ENCODE assay signal across 21 cellular contexts in the genomic region with DNA sequence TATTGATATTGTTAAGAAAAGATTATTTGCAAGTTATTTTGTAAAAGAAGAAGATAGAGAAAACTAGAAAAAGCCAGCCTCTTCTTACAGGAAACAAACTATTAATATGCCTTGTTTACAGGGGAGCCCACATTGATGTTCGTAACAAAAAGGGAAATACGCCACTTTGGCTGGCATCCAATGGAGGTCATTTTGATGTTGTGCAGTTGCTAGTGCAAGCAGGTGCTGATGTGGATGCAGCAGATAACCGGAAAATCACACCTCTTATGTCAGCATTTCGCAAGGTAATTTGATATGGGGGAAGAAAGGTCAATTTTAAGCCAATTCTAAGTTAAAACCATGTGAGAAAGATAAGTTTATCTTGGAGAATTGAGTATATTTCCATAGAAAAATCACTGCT. TPM values are rescaled to one million over a fixed set of nuclear protein-coding genes. Genes with fewer than 3 reads are reported as not detected.
A peak's percentile ranks its signal among the peaks of the same experiment; 100 is the strongest.
DNase-seq lines count a peak whose midpoint lies in the region; ATAC-seq lines count a peak whose summit lies in the region.
"Had no signal": no experiment of that assay in that cellular context is flagged by ENCODE, and none has a peak within 500 bp of the region (broad histone marks: within the 10 kb centered on the region; RNA-seq: fewer than 3 reads in every experiment).

No MANE protein-coding gene starts in this region.

- DNase-seq in NCI-H2196 (lab: John Stamatoyannopoulos, UW; ENCODE audit: unreplicated experiment) (peak; percentile 37), NCI-H2196 treated with DMSO at 0.1 percent for 48 hours (lab: John Stamatoyannopoulos, UW; ENCODE audit: unreplicated experiment) (no peak), NCI-H748 (lab: John Stamatoyannopoulos, UW; ENCODE audit: unreplicated experiment) (peak; percentile 82), dermis microvascular lymphatic vessel endothelial cell (ENCODE audit: low read depth in 2 of 2) (peak; percentile 48 to 86), T1000 (lab: John Stamatoyannopoulos, UW) (no peak)
- DNase-seq: CD4-positive, CD25-positive, alpha-beta regulatory T cell; DMS53; GM23248; H7; NCI-H1092 treated with DMSO at 0.1 percent for 48 hours; NCI-H187; NCI-H345; NCI-H510A treated with DMSO at 0.1 percent for 48 hours; NCI-H774; PC-9; T-helper 2 cell had no signal

- ATAC-seq in HG02885 (IDR thresholded peaks at IDR 0.05; ENCODE audit: poor library complexity, unreplicated experiment) (no peak), HG03280 (IDR thresholded peaks at IDR 0.05; ENCODE audit: unreplicated experiment) (no peak)
- ATAC-seq: Right ventricle myocardium inferior had no signal

RNA-seq across cellular contexts. Expression of gene EIF4EBP3, which starts 37.6 kb away (rescaled TPM):
- total RNA-seq in dermis microvascular lymphatic vessel endothelial cell: 1.3 and 2.3 TPM in 2 replicates
- total RNA-seq: Daoy, RPMI7951 had no signal

RNA-seq across cellular contexts. Expression of gene SRA1, which starts 47.4 kb away (rescaled TPM):
- total RNA-seq in dermis microvascular lymphatic vessel endothelial cell: 17.5 and 18.2 TPM in 2 replicates

RNA-seq across cellular contexts. Expression of gene APBB3, which starts 54.5 kb away (rescaled TPM):
- total RNA-seq in dermis microvascular lymphatic vessel endothelial cell: 3.3 and 6.6 TPM in 2 replicates

RNA-seq across cellular contexts. Expression of gene SLC35A4, which starts 54.7 kb away (rescaled TPM):
- total RNA-seq in dermis microvascular lymphatic vessel endothelial cell: 14.8 and 27.9 TPM in 2 replicates

Comparison
In these comparisons a context has a peak if more than half of its experiments do, and no peak if none do; other contexts are left out.
1. DNase-seq: peak in NCI-H2196 (single experiment), NCI-H748 (single experiment) and dermis microvascular lymphatic vessel endothelial cell (2 of 2); none in NCI-H2196 treated with DMSO at 0.1 percent for 48 hours (single experiment) and T1000 (single experiment).